1 cellular context compared by ENCODE assay signal in genomic region chr1:150560576-150560975, GRCh38.
TF ChIP-seq lines count a peak whose summit lies in the region.

No MANE protein-coding gene starts in this region.

TF ChIP-seq in endothelial cell of umbilical vein, 7 proteins besides CTCF, POLR2A, EP300 and RAD21:
- no peak for TF ChIP-seq JUN (IDR thresholded peaks at IDR 0.05; ENCODE audit: borderline replicate concordance, insufficient read depth, insufficient read length, low read depth)
- TF ChIP-seq GATA2 (IDR thresholded peaks at IDR 0.05; ENCODE audit: insufficient read depth, insufficient read length, low read depth, low read length), result no peak
- TF ChIP-seq MYC (IDR thresholded peaks at IDR 0.05; ENCODE audit: low read depth, low read length), result no peak
